In the genomic region with DNA sequence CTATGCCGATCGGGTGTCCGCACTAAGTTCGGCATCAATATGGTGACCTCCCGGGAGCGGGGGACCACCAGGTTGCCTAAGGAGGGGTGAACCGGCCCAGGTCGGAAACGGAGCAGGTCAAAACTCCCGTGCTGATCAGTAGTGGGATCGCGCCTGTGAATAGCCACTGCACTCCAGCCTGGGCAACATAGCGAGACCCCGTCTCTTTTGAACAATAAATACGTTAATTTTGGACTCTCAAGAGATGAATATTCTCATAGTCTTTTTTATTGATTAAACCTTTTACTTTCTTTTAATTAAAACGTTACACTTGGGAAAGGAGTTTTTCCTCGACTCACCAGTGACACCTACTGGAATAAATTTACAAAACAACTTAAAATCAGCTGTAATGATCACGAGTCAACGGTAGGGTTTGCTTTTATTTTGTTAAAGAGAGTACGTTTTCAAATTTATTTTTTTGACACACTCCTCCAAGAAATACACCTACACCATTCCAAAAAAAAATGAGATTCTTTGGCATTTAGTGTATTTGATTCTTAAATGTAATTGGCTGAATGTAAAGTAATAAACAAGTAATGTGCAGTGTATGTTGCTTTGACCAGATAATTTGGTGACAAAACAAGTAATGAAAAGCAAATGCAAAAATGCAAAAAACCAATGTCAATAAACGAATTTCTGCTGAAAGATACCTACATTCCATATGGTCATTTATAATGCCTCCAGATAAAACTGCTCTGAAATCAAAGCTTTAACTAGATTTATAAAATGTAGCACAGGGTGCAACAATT, we compare ENCODE assay signal across 8 cellular contexts. TPM values are rescaled to one million over a fixed set of nuclear protein-coding genes. Genes with fewer than 3 reads are reported as not detected.
DNase-seq lines count a peak whose midpoint lies in the region; ATAC-seq, FAIRE-seq and TF ChIP-seq lines count a peak whose summit lies in the region.

No MANE protein-coding gene starts in this region.

- POLR2A ChIA-PET in MCF 10A (lab: Yijun Ruan, JAX): interaction anchor here (0.6 to 6.5 kb wide), 24 partner anchors 10 to 973 kb away, joined by 3 to 179 read pairs (median 4); a partner anchor contains a TSS

- H3K36me3 ChIP-seq in small intestine (ENCODE audit: control insufficient read depth in 2 of 2, insufficient read depth in 2 of 2, low read length in 2 of 2): peaks cover 0 to 2% of the 10 kb centered on the region in 2 donors

- no peaks in the 10 kb centered on the region for H3K27me3 Mint-ChIP-seq in MCF 10A (ENCODE audit: insufficient read depth, unreplicated experiment)

- H3K27ac ChIP-seq in small intestine (ENCODE audit: low read depth in 1 of 2, low read length in 1 of 2): peak overlapping the region; percentile 66 to 98

- peak; percentile 81 for TF ChIP-seq CTCF in MCF 10A (IDR thresholded peaks at IDR 0.05; ENCODE audit: unreplicated experiment)

- ATAC-seq in HG02840 (IDR thresholded peaks at IDR 0.05; ENCODE audit: low FRiP score, unreplicated experiment): peak; percentile 41

- H3K9me3 Mint-ChIP-seq in MCF 10A (ENCODE audit: unreplicated experiment): no peaks in the 10 kb centered on the region

- WGBS in small intestine, 3 donors: 1 to 2% (median 1%) methylated on average over 9 to 12 of the region's 21 CpGs

- FAIRE-seq in small intestine (lab: Jason Lieb, UNC): no peak

- H3K4me1 Mint-ChIP-seq in MCF 10A (ENCODE audit: insufficient read depth, unreplicated experiment): peaks cover 11% of the 10 kb centered on the region

- intact Hi-C loops in MCF 10A (cut with micrococcal nuclease): loop anchor here (1.0 kb wide), 1 partner anchor 33 kb away; a partner anchor contains a TSS

- BruUV-seq in MCF 10A (replicated peaks; lab: Mats Ljungman, UMichigan): no TSS peak

- no peaks in the 10 kb centered on the region for H3K27me3 ChIP-seq in small intestine (ENCODE audit: control insufficient read depth in 2 of 2, insufficient read depth in 2 of 2, low read length in 2 of 2)

- peaks cover 57% of the 10 kb centered on the region for H3K36me3 Mint-ChIP-seq in MCF 10A (ENCODE audit: insufficient read depth, unreplicated experiment)

- H3K27ac Mint-ChIP-seq in MCF 10A (ENCODE audit: low read depth, unreplicated experiment): peak overlapping the region; percentile 98

- H3K4me3 Mint-ChIP-seq in MCF 10A (ENCODE audit: unreplicated experiment): peak overlapping the region; percentile 81

- H3K4me1 ChIP-seq in small intestine (ENCODE audit: control insufficient read depth in 2 of 2, insufficient read depth in 1 of 2, low read depth in 1 of 2, low read length in 1 of 2): peaks cover 0 to 2% of the 10 kb centered on the region in 2 donors

- peak; percentile 43 for DNase-seq in activated effector memory CD4-positive, alpha-beta T cell treated with Interleukin-2 at 50 U/mL for 16 hours
- no peak for DNase-seq in activated effector memory CD4-positive, alpha-beta T cell treated with anti-CD3 and anti-CD28 coated beads, Interleukin-2, amount 50 U/mL, for 16 hours
- peak; percentile 59 for DNase-seq in NCI-H1105 treated with DMSO at 0.1 percent for 48 hours (lab: John Stamatoyannopoulos, UW)
- DNase-seq in T follicular helper cell (ENCODE audit: low read depth): peak; percentile 12
- DNase-seq in MCF 10A (ENCODE audit: unreplicated experiment): peak; percentile 66
- peak; percentile 26 for DNase-seq in iPS-NIHi11 (ENCODE audit: low spot score)
- peak; percentile 77 for DNase-seq in small intestine

- no peaks in the 10 kb centered on the region for H3K9me3 ChIP-seq in small intestine (ENCODE audit: control insufficient read depth, low read depth)

- peak overlapping the region in 1 of 2 donors; percentile 21 for H3K4me3 ChIP-seq in small intestine (ENCODE audit: low read depth in 1 of 2, low read length in 2 of 2)

- CTCF ChIA-PET in MCF 10A (lab: Yijun Ruan, JAX): interaction anchor here (0.5 to 5.0 kb wide), 18 partner anchors 8 to 467 kb away, joined by 3 to 30 read pairs (median 4); a partner anchor contains a TSS

RNA-seq across cellular contexts. Expression of a gene that starts 0.7 kb away (rescaled TPM):
- total RNA-seq in MCF 10A (2022): 1,499 and 1,837 TPM in 2 replicates
- 1,000 to 10,000 TPM; 2,810 to 5,742 (median 3,537) TPM for polyA plus RNA-seq in small intestine

RNA-seq across cellular contexts. Expression of a gene that starts 11.9 kb away (rescaled TPM):
- 17.0 and 19.8 TPM in 2 replicates for total RNA-seq in MCF 10A (2022)
- 10 to 100 TPM; 14.1 to 21.0 (median 18.3) TPM for polyA plus RNA-seq in small intestine

RNA-seq across cellular contexts. Expression of a gene that starts 33.6 kb away (rescaled TPM):
- total RNA-seq in MCF 10A (2022): 257 and 299 TPM in 2 replicates
- 100 to 1,000 TPM; 525 to 910 (median 823) TPM for polyA plus RNA-seq in small intestine

RNA-seq across cellular contexts. Expression of a gene that starts 33.7 kb away (rescaled TPM):
- 43.8 and 44.3 TPM in 2 replicates for total RNA-seq in MCF 10A (2022)
- 10 to 100 TPM; 13.5 to 26.6 (median 25.3) TPM for polyA plus RNA-seq in small intestine

RNA-seq across cellular contexts. Expression of a gene that starts 48.2 kb away (rescaled TPM):
- 6.8 and 9.9 TPM in 2 replicates for total RNA-seq in MCF 10A (2022)
- 10 to 100 TPM in 1 of 3 donors, 1 to 10 TPM in 2; 8.3 to 19.5 (median 9.2) TPM for polyA plus RNA-seq in small intestine
